26 cellular contexts compared by ENCODE assay signal in genomic region chr10:17407040-17407439, GRCh38. TPM values are rescaled to one million over a fixed set of nuclear protein-coding genes. Genes with fewer than 3 reads are reported as not detected.
"Had no signal": no experiment of that assay in that cellular context is flagged by ENCODE, and none has a peak within 500 bp of the region (broad histone marks: within the 10 kb centered on the region; RNA-seq: fewer than 3 reads in every experiment).

No MANE protein-coding gene starts in this region.

- H3K27me3 Mint-ChIP-seq: naive B cell had no signal

- ATAC-seq: gastrocnemius medialis, heart right ventricle, left lung had no signal

- H3K9me3 ChIP-seq: esophagus muscularis mucosa, gastrocnemius medialis, heart right ventricle, left lung, lower lobe of right lung, neutrophil, stomach, thoracic aorta, transverse colon had no signal

- H3K4me3 ChIP-seq: dorsolateral prefrontal cortex, esophagus muscularis mucosa, gastrocnemius medialis, heart right ventricle, left lung, lower lobe of right lung, stomach, thoracic aorta, transverse colon had no signal

- H3K4me3 Mint-ChIP-seq: naive B cell, nephron had no signal

- H3K4me1 Mint-ChIP-seq: naive B cell had no signal

- H3K27ac Mint-ChIP-seq: naive B cell had no signal

- FAIRE-seq: endometrium, keratinocyte, small intestine, urothelium cell line had no signal

- H3K36me3 ChIP-seq: esophagus muscularis mucosa, gastrocnemius medialis, left lung, lower lobe of right lung, neutrophil, stomach, thoracic aorta, transverse colon had no signal

- H3K36me3 Mint-ChIP-seq: naive B cell had no signal

- H3K27ac ChIP-seq: dorsolateral prefrontal cortex, epithelial cell of prostate, esophagus muscularis mucosa, gastrocnemius medialis, heart right ventricle, left lung, lower lobe of right lung, neutrophil, stomach, thoracic aorta had no signal

- H3K4me1 ChIP-seq: esophagus muscularis mucosa, gastrocnemius medialis, left lung, lower lobe of right lung, stomach had no signal

- H3K27me3 ChIP-seq: esophagus muscularis mucosa, gastrocnemius medialis, heart right ventricle, left lung, neutrophil, stomach, transverse colon had no signal

- H3K9me3 Mint-ChIP-seq: naive B cell had no signal

- DNase-seq: cortex of kidney; dorsolateral prefrontal cortex; effector CD8-positive, alpha-beta T cell; gastrocnemius medialis; heart right ventricle; left lung; lower lobe of right lung; mesenchymal stem cell; naive B cell; posterior cingulate gyrus; small intestine; stimulated activated CD4-positive, alpha-beta T cell treated with anti-CD3 and anti-CD28 coated beads, Interleukin-12 subunit alpha, Interleukin-12 subunit beta, amount 100 ng/mL, for 4 hours; stimulated activated naive CD4-positive, alpha-beta T cell; stomach; substantia nigra; transverse colon had no signal

RNA-seq across cellular contexts. Expression of gene ST8SIA6, which starts 47.4 kb away (rescaled TPM):
- total RNA-seq: fibroblast of villous mesenchyme, osteocyte had no signal
- polyA plus RNA-seq: keratinocyte had no signal
